1 cellular context compared by ENCODE assay signal in the genomic region with DNA sequence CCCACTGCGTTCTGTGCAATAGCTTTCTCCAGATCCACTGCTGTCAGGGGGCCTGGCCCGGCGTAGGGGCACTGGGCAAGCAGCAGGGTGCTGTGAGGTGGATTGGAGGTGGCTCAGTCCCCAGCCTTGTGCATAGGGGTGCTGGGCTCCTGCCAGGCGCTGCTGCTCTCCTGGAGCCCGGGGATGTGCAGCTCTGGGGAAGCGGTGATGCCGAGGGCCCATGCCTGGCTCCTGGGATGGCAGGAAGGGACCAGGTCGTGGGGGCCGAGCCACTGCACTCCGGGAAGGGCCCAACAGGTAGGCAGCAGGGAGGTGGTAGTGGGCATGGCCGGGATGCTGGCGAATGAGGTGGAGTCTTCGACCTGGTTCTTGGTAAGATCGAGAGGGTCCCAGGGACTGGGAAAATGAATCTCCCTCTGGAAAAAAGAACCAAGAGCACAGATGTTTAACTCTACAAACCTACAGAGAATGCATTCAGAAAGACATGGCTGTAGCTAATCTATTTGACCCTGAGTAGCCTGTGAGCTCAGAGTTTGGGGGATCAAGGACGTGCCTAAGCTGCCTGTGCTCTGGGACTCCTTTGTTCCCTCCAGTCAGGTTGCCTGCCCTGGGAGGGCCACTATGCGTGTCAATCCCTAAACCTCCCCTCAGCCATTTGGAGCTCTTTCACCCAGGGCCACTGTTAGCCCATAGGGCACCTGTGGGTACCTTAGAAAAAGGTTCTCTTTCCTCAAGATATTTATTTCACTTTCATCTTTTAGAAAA.
TF ChIP-seq lines count a peak whose summit lies in the region.

No MANE protein-coding gene starts in this region.

TF ChIP-seq in HepG2, 621 proteins besides CTCF, POLR2A, EP300 and RAD21 (continued from another document):
- TF ChIP-seq, protein P1, sequence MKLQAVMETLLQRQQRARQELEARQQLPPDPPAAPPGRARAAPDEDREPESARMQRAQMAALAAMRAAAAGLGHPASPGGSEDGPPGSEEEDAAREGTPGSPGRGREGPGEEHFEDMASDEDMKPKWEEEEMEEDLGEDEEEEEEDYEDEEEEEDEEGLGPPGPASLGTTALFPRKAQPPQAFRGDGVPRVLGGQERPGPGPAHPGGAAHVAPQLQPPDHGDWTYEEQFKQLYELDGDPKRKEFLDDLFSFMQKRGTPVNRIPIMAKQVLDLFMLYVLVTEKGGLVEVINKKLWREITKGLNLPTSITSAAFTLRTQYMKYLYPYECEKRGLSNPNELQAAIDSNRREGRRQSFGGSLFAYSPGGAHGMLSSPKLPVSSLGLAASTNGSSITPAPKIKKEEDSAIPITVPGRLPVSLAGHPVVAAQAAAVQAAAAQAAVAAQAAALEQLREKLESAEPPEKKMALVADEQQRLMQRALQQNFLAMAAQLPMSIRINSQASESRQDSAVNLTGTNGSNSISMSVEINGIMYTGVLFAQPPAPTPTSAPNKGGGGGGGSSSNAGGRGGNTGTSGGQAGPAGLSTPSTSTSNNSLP (IDR thresholded peaks at IDR 0.05; ENCODE audit: low read depth, low read length): no peak
- TF ChIP-seq LBX2 (CRISPR knock-in tag; IDR thresholded peaks at IDR 0.05; ENCODE audit: borderline replicate concordance): no peak
- TF ChIP-seq TFDP1 (CRISPR knock-in tag; IDR thresholded peaks at IDR 0.05; ENCODE audit: borderline replicate concordance): no peak
- TF ChIP-seq CENPT (CRISPR knock-in tag; IDR thresholded peaks at IDR 0.05; ENCODE audit: low read depth): 0 out of 2 replicates have a peak, but pooled peaks have one; percentile 39
- TF ChIP-seq, protein P2, sequence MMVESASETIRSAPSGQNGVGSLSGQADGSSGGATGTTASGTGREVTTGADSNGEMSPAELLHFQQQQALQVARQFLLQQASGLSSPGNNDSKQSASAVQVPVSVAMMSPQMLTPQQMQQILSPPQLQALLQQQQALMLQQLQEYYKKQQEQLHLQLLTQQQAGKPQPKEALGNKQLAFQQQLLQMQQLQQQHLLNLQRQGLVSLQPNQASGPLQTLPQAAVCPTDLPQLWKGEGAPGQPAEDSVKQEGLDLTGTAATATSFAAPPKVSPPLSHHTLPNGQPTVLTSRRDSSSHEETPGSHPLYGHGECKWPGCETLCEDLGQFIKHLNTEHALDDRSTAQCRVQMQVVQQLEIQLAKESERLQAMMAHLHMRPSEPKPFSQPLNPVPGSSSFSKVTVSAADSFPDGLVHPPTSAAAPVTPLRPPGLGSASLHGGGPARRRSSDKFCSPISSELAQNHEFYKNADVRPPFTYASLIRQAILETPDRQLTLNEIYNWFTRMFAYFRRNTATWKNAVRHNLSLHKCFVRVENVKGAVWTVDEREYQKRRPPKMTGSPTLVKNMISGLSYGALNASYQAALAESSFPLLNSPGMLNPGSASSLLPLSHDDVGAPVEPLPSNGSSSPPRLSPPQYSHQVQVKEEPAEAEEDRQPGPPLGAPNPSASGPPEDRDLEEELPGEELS (CRISPR knock-in tag; IDR thresholded peaks at IDR 0.05): no peak; the same call in 1 of the 2 replicates
- TF ChIP-seq SOX6 (IDR thresholded peaks at IDR 0.05): no peak
- peak; percentile 63 for TF ChIP-seq SOX6 (CRISPR knock-in tag; IDR thresholded peaks at IDR 0.05)
- TF ChIP-seq ATF7-NPFF (CRISPR knock-in tag; IDR thresholded peaks at IDR 0.05; ENCODE audit: low read depth): no peak
- TF ChIP-seq, protein P3, sequence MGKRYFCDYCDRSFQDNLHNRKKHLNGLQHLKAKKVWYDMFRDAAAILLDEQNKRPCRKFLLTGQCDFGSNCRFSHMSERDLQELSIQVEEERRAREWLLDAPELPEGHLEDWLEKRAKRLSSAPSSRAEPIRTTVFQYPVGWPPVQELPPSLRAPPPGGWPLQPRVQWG (CRISPR knock-in tag; IDR thresholded peaks at IDR 0.05; ENCODE audit: borderline replicate concordance, low read depth): no peak
- TF ChIP-seq XRCC5 (optimal IDR thresholded peaks at IDR 0.05; ENCODE audit: low read length): peak; percentile 19
- peak; percentile 51; the same call in 1 of the 2 replicates for TF ChIP-seq HOXA9 (CRISPR knock-in tag; IDR thresholded peaks at IDR 0.05; ENCODE audit: borderline replicate concordance)
- no peak for TF ChIP-seq ZFY (CRISPR knock-in tag; IDR thresholded peaks at IDR 0.05)
- TF ChIP-seq MAFF (IDR thresholded peaks at IDR 0.05; ENCODE audit: low read depth, low read length): no peak
- no peak for TF ChIP-seq SKI (IDR thresholded peaks at IDR 0.05; ENCODE audit: partially characterized antibody)
- TF ChIP-seq ATF4 (CRISPR knock-in tag; IDR thresholded peaks at IDR 0.05): no peak
- no peak for TF ChIP-seq FOXA1 (IDR thresholded peaks at IDR 0.05)
- no peak for TF ChIP-seq FOXA1 (CRISPR knock-in tag; IDR thresholded peaks at IDR 0.05)
- no peak for TF ChIP-seq ZFP82 (CRISPR knock-in tag; IDR thresholded peaks at IDR 0.05; ENCODE audit: borderline replicate concordance)
- no peak for TF ChIP-seq ZFP37 (CRISPR knock-in tag; IDR thresholded peaks at IDR 0.05; ENCODE audit: borderline replicate concordance)
- no peak for TF ChIP-seq MAZ (IDR thresholded peaks at IDR 0.05; ENCODE audit: borderline replicate concordance, low read depth, low read length)
- no peak for TF ChIP-seq MAZ (CRISPR knock-in tag; IDR thresholded peaks at IDR 0.05; ENCODE audit: low read depth)
- no peak for TF ChIP-seq HNRNPH1 (optimal IDR thresholded peaks at IDR 0.05; ENCODE audit: low read depth, low read length)
- TF ChIP-seq, protein P4, sequence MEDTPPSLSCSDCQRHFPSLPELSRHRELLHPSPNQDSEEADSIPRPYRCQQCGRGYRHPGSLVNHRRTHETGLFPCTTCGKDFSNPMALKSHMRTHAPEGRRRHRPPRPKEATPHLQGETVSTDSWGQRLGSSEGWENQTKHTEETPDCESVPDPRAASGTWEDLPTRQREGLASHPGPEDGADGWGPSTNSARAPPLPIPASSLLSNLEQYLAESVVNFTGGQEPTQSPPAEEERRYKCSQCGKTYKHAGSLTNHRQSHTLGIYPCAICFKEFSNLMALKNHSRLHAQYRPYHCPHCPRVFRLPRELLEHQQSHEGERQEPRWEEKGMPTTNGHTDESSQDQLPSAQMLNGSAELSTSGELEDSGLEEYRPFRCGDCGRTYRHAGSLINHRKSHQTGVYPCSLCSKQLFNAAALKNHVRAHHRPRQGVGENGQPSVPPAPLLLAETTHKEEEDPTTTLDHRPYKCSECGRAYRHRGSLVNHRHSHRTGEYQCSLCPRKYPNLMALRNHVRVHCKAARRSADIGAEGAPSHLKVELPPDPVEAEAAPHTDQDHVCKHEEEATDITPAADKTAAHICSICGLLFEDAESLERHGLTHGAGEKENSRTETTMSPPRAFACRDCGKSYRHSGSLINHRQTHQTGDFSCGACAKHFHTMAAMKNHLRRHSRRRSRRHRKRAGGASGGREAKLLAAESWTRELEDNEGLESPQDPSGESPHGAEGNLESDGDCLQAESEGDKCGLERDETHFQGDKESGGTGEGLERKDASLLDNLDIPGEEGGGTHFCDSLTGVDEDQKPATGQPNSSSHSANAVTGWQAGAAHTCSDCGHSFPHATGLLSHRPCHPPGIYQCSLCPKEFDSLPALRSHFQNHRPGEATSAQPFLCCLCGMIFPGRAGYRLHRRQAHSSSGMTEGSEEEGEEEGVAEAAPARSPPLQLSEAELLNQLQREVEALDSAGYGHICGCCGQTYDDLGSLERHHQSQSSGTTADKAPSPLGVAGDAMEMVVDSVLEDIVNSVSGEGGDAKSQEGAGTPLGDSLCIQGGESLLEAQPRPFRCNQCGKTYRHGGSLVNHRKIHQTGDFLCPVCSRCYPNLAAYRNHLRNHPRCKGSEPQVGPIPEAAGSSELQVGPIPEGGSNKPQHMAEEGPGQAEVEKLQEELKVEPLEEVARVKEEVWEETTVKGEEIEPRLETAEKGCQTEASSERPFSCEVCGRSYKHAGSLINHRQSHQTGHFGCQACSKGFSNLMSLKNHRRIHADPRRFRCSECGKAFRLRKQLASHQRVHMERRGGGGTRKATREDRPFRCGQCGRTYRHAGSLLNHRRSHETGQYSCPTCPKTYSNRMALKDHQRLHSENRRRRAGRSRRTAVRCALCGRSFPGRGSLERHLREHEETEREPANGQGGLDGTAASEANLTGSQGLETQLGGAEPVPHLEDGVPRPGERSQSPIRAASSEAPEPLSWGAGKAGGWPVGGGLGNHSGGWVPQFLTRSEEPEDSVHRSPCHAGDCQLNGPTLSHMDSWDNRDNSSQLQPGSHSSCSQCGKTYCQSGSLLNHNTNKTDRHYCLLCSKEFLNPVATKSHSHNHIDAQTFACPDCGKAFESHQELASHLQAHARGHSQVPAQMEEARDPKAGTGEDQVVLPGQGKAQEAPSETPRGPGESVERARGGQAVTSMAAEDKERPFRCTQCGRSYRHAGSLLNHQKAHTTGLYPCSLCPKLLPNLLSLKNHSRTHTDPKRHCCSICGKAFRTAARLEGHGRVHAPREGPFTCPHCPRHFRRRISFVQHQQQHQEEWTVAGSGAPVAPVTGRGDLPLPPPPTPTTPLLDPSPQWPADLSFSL (CRISPR knock-in tag; IDR thresholded peaks at IDR 0.05): no peak
- TF ChIP-seq SETDB1 (CRISPR knock-in tag; IDR thresholded peaks at IDR 0.05; ENCODE audit: borderline replicate concordance): no peak
- TF ChIP-seq ONECUT2 (CRISPR knock-in tag; IDR thresholded peaks at IDR 0.05): no peak
